ENCODE assay signal across 1 cellular context in genomic region chr19:45423589-45424190, GRCh38.
A peak's percentile ranks its signal among the peaks of the same experiment; 100 is the strongest.
TF ChIP-seq lines count a peak whose summit lies in the region.

ERCC1 (minus strand) TSS chr19:45423917; CDS start chr19:45423374, 543 bp downstream.

TF ChIP-seq in HEK293, 187 proteins besides CTCF, POLR2A, EP300 and RAD21 (continued from another document and continues in another):
- TF ChIP-seq ZNF138 (tag by site-specific recombination; IDR thresholded peaks at IDR 0.05; ENCODE audit: borderline replicate concordance) (no peak), ZNF132 (tag by site-specific recombination; IDR thresholded peaks at IDR 0.05; ENCODE audit: borderline replicate concordance) (no peak), ZNF23 (tag by site-specific recombination; IDR thresholded peaks at IDR 0.05; ENCODE audit: borderline replicate concordance) (no peak), ZBTB21 (tag by site-specific recombination; IDR thresholded peaks at IDR 0.05) (no peak), ZNF114 (tag by site-specific recombination; IDR thresholded peaks at IDR 0.05) (no peak), PRDM2 (tag by site-specific recombination; IDR thresholded peaks at IDR 0.05; ENCODE audit: borderline replicate concordance) (no peak), ZNF585B (tag by site-specific recombination; IDR thresholded peaks at IDR 0.05) (no peak), ZNF549 (tag by site-specific recombination; IDR thresholded peaks at IDR 0.05) (no peak), ZNF10 (tag by site-specific recombination; IDR thresholded peaks at IDR 0.05) (peak; percentile 64), TCF7L2 (IDR thresholded peaks at IDR 0.05; ENCODE audit: borderline replicate concordance, low read depth, low read length) (no peak), ZNF513 (tag by site-specific recombination; IDR thresholded peaks at IDR 0.05) (no peak), ZXDB (tag by site-specific recombination; IDR thresholded peaks at IDR 0.05) (peak; percentile 71), GLI4 (tag by site-specific recombination; IDR thresholded peaks at IDR 0.05) (no peak), ZNF366 (tag by site-specific recombination; conservative IDR thresholded peaks at IDR 0.05) (no peak), ZNF792 (tag by site-specific recombination; IDR thresholded peaks at IDR 0.05) (no peak), ZNF776 (tag by site-specific recombination; IDR thresholded peaks at IDR 0.05; ENCODE audit: borderline replicate concordance) (no peak), ZIC2 (tag by site-specific recombination; IDR thresholded peaks at IDR 0.05) (peak; percentile 64), ZNF121 (tag by site-specific recombination; IDR thresholded peaks at IDR 0.05) (no peak), ZNF146 (tag by site-specific recombination; IDR thresholded peaks at IDR 0.05) (no peak), ZNF660 (tag by site-specific recombination; IDR thresholded peaks at IDR 0.05) (peak; percentile 77), ZBTB8A (tag by site-specific recombination; IDR thresholded peaks at IDR 0.05) (peak; percentile 54), ZFP37 (tag by site-specific recombination; IDR thresholded peaks at IDR 0.05) (no peak), SCRT1 (tag by site-specific recombination; IDR thresholded peaks at IDR 0.05; ENCODE audit: borderline replicate concordance) (peak; percentile 98), ZNF600 (tag by site-specific recombination; IDR thresholded peaks at IDR 0.05) (peak; percentile 81; the same call in 1 of the 2 replicates), BCL11B (tag by site-specific recombination; IDR thresholded peaks at IDR 0.05; ENCODE audit: low read depth) (peak; percentile 84), ZNF169 (tag by site-specific recombination; IDR thresholded peaks at IDR 0.05) (no peak), ZNF571 (tag by site-specific recombination; IDR thresholded peaks at IDR 0.05) (no peak), ZNF501 (tag by site-specific recombination; IDR thresholded peaks at IDR 0.05) (peak; percentile 60), SP3 (tag by site-specific recombination; IDR thresholded peaks at IDR 0.05) (peak; percentile 94), ZNF174 (tag by site-specific recombination; IDR thresholded peaks at IDR 0.05) (no peak), KLF16 (tag by site-specific recombination; IDR thresholded peaks at IDR 0.05) (0 out of 2 replicates have a peak, but pooled peaks have one; percentile 23), ZNF266 (tag by site-specific recombination; IDR thresholded peaks at IDR 0.05; ENCODE audit: low read depth) (no peak), ZNF18 (tag by site-specific recombination; IDR thresholded peaks at IDR 0.05) (no peak), ZBTB17 (tag by site-specific recombination; IDR thresholded peaks at IDR 0.05) (peak; percentile 98), ZNF645 (tag by site-specific recombination; IDR thresholded peaks at IDR 0.05) (no peak), ZNF639 (tag by site-specific recombination; IDR thresholded peaks at IDR 0.05) (no peak), KLF10 (tag by site-specific recombination; IDR thresholded peaks at IDR 0.05) (peak; percentile 77; the same call in 1 of the 2 replicates), ZNF350 (tag by site-specific recombination; IDR thresholded peaks at IDR 0.05) (no peak), ZNF19 (tag by site-specific recombination; IDR thresholded peaks at IDR 0.05; ENCODE audit: low read depth) (no peak), ZNF24 (tag by site-specific recombination; IDR thresholded peaks at IDR 0.05) (no peak), ZNF548 (tag by site-specific recombination; IDR thresholded peaks at IDR 0.05) (no peak), PRDM6 (tag by site-specific recombination; IDR thresholded peaks at IDR 0.05) (no peak), ZNF449 (tag by site-specific recombination; IDR thresholded peaks at IDR 0.05) (peak; percentile 53), MEIS1 (CRISPR knock-in tag; IDR thresholded peaks at IDR 0.05; ENCODE audit: borderline replicate concordance) (no peak), PRDM1 (tag by site-specific recombination; IDR thresholded peaks at IDR 0.05) (no peak), ZNF274 (IDR thresholded peaks at IDR 0.05; ENCODE audit: low read length) (no peak), ZNF274 (tag by site-specific recombination; IDR thresholded peaks at IDR 0.05; ENCODE audit: borderline replicate concordance) (no peak), REST (tag by site-specific recombination; IDR thresholded peaks at IDR 0.05) (no peak; the same call in 1 of the 2 replicates), ZNF341 (tag by site-specific recombination; IDR thresholded peaks at IDR 0.05; ENCODE audit: low read depth) (peak; percentile 87), WT1 (tag by site-specific recombination; IDR thresholded peaks at IDR 0.05) (no peak), OSR2 (tag by site-specific recombination; IDR thresholded peaks at IDR 0.05) (no peak)
